9 cellular contexts compared by ENCODE assay signal in genomic region chr2:38315707-38316333, GRCh38.
DNase-seq lines count a peak whose midpoint lies in the region; ATAC-seq, FAIRE-seq and TF ChIP-seq lines count a peak whose summit lies in the region.
"Had no signal": no experiment of that assay in that cellular context is flagged by ENCODE, and none has a peak within 500 bp of the region (broad histone marks: within the 10 kb centered on the region; RNA-seq: fewer than 3 reads in every experiment).

No MANE protein-coding gene starts in this region.

- no peaks in the 10 kb centered on the region for H3K9me1 ChIP-seq in K562 (ENCODE audit: control insufficient read depth, insufficient read depth, low read length)

- WGBS in K562 (ENCODE audit: insufficient coverage, low coverage, missing lambda C conversion rate) = 65% methylated on average over 2 of the region's 2 CpGs

- no peaks in the 10 kb centered on the region for H4K20me1 ChIP-seq in K562 (replicated peaks; ENCODE audit: control insufficient read depth, insufficient read depth, low read length)

- peak; percentile 57 for TF ChIP-seq CTCF in GM12873 (IDR thresholded peaks at IDR 0.05; ENCODE audit: insufficient read depth, low read depth, low read length, missing control alignments)
- peak; percentile 49 to 82 (median 62); a peak in 5 of 6 replicates for TF ChIP-seq CTCF in K562 (IDR thresholded peaks at IDR 0.05 in 2 of 3, conservative IDR thresholded peaks at IDR 0.05 in 1 of 3; ENCODE audit: insufficient read depth in 2 of 3, low read depth in 1 of 3, low read length in 3 of 3)

- H3K27me3 Mint-ChIP-seq in activated CD4-positive, alpha-beta memory T cell treated with anti-CD3 and anti-CD28 coated beads, Interleukin-2, amount 10 ng/mL, durations not matched to agents 7 days and 5 days = no peaks in the 10 kb centered on the region
- H3K27me3 Mint-ChIP-seq: IgD-negative memory B cell had no signal

- H3K36me3 ChIP-seq in K562 (ENCODE audit: control insufficient read depth, insufficient read depth, low read length) = peaks cover 87% of the 10 kb centered on the region

- no peak for TF ChIP-seq POLR2A in K562 (conservative IDR thresholded peaks at IDR 0.05)

- POLR2A ChIA-PET in K562 (lab: Yijun Ruan, JAX) = interaction anchor here (0.6 to 1.6 kb wide), 4 partner anchors 48 to 274 kb away, joined by 3 to 5 read pairs (median 4); no protein-coding TSS in a partner anchor
- POLR2A ChIA-PET in activated CD4-positive, alpha-beta memory T cell treated with anti-CD3 and anti-CD28 coated beads, Interleukin-2, amount 10 ng/mL, durations not matched to agents 7 days and 5 days (lab: Charles Lee) = interaction anchor here (0.9 to 3.9 kb wide), 3 partner anchors 22 to 193 kb away, joined by 3 to 28 read pairs (median 4); partner anchors contain the start of gene ATL2

- peak; percentile 51 for DNase-seq in Ammon's horn (ENCODE audit: low spot score)
- peak; percentile 72 for DNase-seq in NCI-H2227 (lab: John Stamatoyannopoulos, UW; ENCODE audit: unreplicated experiment)
- peak; percentile 31 to 58 (median 38) for DNase-seq in K562 (ENCODE audit: extremely low read depth in 1 of 4, low spot score in 3 of 4)
- DNase-seq in iPS-NIHi7 (ENCODE audit: extremely low spot score) = peak; percentile 38
- DNase-seq in stimulated activated effector memory CD8-positive, alpha-beta T cell treated with anti-CD3 and anti-CD28 coated beads, Interleukin-12 subunit alpha, Interleukin-12 subunit beta, amount 100 ng/mL, for 72 hours (ENCODE audit: low spot score in 2 of 2) = no peak
- DNase-seq in activated CD4-positive, alpha-beta memory T cell treated with anti-CD3 and anti-CD28 coated beads, Interleukin-2, amount 10 ng/mL, durations not matched to agents 7 days and 5 days = no peak

- no peaks in the 10 kb centered on the region for H3K9me3 ChIP-seq in K562 (replicated peaks; ENCODE audit: control insufficient read depth, insufficient read depth, low read depth, low read length)

- no peak overlapping the region for H3K27ac Mint-ChIP-seq in stimulated activated effector memory CD8-positive, alpha-beta T cell treated with anti-CD3 and anti-CD28 coated beads, Interleukin-12 subunit alpha, Interleukin-12 subunit beta, amount 100 ng/mL, for 72 hours
- no peak overlapping the region for H3K27ac Mint-ChIP-seq in activated CD4-positive, alpha-beta memory T cell treated with anti-CD3 and anti-CD28 coated beads, Interleukin-2, amount 10 ng/mL, durations not matched to agents 7 days and 5 days
- H3K27ac Mint-ChIP-seq: IgD-negative memory B cell had no signal

- FAIRE-seq in K562 (lab: Jason Lieb, UNC) = peak; percentile 62

- BruUV-seq in K562 (replicated peaks; lab: Mats Ljungman, UMichigan) = no TSS peak

- TF ChIP-seq EP300 in K562 (IDR thresholded peaks at IDR 0.05; ENCODE audit: low read length) = no peak

- peaks cover 13% of the 10 kb centered on the region for H3K4me1 Mint-ChIP-seq in stimulated activated effector memory CD8-positive, alpha-beta T cell treated with anti-CD3 and anti-CD28 coated beads, Interleukin-12 subunit alpha, Interleukin-12 subunit beta, amount 100 ng/mL, for 72 hours
- peaks cover 6% of the 10 kb centered on the region for H3K4me1 Mint-ChIP-seq in activated CD4-positive, alpha-beta memory T cell treated with anti-CD3 and anti-CD28 coated beads, Interleukin-2, amount 10 ng/mL, durations not matched to agents 7 days and 5 days
- H3K4me1 Mint-ChIP-seq: IgD-negative memory B cell had no signal

- no peaks in the 10 kb centered on the region for H3K4me1 ChIP-seq in K562 (replicated peaks in 1 of 2; ENCODE audit: control insufficient read depth in 2 of 2, insufficient read depth in 2 of 2, low read length in 2 of 2)

- H3K9me3 Mint-ChIP-seq in stimulated activated effector memory CD8-positive, alpha-beta T cell treated with anti-CD3 and anti-CD28 coated beads, Interleukin-12 subunit alpha, Interleukin-12 subunit beta, amount 100 ng/mL, for 72 hours = no peaks in the 10 kb centered on the region
- H3K9me3 Mint-ChIP-seq in activated CD4-positive, alpha-beta memory T cell treated with anti-CD3 and anti-CD28 coated beads, Interleukin-2, amount 10 ng/mL, durations not matched to agents 7 days and 5 days = no peaks in the 10 kb centered on the region
- H3K9me3 Mint-ChIP-seq: IgD-negative memory B cell had no signal

- no peak overlapping the region for H3K4me3 ChIP-seq in K562

- no peak overlapping the region for H3K4me2 ChIP-seq in K562 (ENCODE audit: insufficient read depth, low read length)

- intact Hi-C loops in K562 (cut with micrococcal nuclease) = loop anchor here (1.0 to 5.0 kb wide), 5 partner anchors 60 to 426 kb away; no protein-coding TSS in a partner anchor

- peaks cover 86% of the 10 kb centered on the region for H3K36me3 Mint-ChIP-seq in stimulated activated effector memory CD8-positive, alpha-beta T cell treated with anti-CD3 and anti-CD28 coated beads, Interleukin-12 subunit alpha, Interleukin-12 subunit beta, amount 100 ng/mL, for 72 hours
- peaks cover 35% of the 10 kb centered on the region for H3K36me3 Mint-ChIP-seq in activated CD4-positive, alpha-beta memory T cell treated with anti-CD3 and anti-CD28 coated beads, Interleukin-2, amount 10 ng/mL, durations not matched to agents 7 days and 5 days (ENCODE audit: low read depth)

- TF ChIP-seq RAD21 in K562 (CRISPR knock-in tag; conservative IDR thresholded peaks at IDR 0.05 in 1 of 2, IDR thresholded peaks at IDR 0.05 in 1 of 2) = peak; percentile 88 to 91

- peaks cover 7% of the 10 kb centered on the region; the same call in 2 of the 3 replicates for H3K79me2 ChIP-seq in K562 (ENCODE audit: control insufficient read depth, insufficient read depth, low read length)

- CTCF ChIA-PET in K562 (lab: Yijun Ruan, JAX; ENCODE audit: low intra/inter-chr PET ratio) = interaction anchor here (0.6 to 2.2 kb wide), 5 partner anchors 60 to 226 kb away, joined by 3 to 18 read pairs (median 5); no protein-coding TSS in a partner anchor
- CTCF ChIA-PET in activated CD4-positive, alpha-beta memory T cell treated with anti-CD3 and anti-CD28 coated beads, Interleukin-2, amount 10 ng/mL, durations not matched to agents 7 days and 5 days (lab: Charles Lee) = interaction anchor here (0.6 to 7.3 kb wide), 26 partner anchors 9 to 837 kb away, joined by 3 to 146 read pairs (median 3); partner anchors contain the start of genes ATL2, CYP1B1, DHX57 and MORN2

- ATAC-seq in K562 = peak; percentile 89
- ATAC-seq in stimulated activated effector memory CD8-positive, alpha-beta T cell treated with anti-CD3 and anti-CD28 coated beads, Interleukin-12 subunit alpha, Interleukin-12 subunit beta, amount 100 ng/mL, for 72 hours = peak; percentile 100
- no peak for ATAC-seq in HG03520 (IDR thresholded peaks at IDR 0.05; ENCODE audit: unreplicated experiment)

- no peak overlapping the region for H3K27ac ChIP-seq in K562 (ENCODE audit: extremely low read depth, low read depth, low read length)

- in situ Hi-C loops in K562 (cut with MboI) = loop anchor here (5.0 kb wide), 1 partner anchor 191 kb away; no protein-coding TSS in a partner anchor

- H3K9ac ChIP-seq in K562 (ENCODE audit: insufficient read depth in 1 of 2, low read depth in 2 of 2, low read length in 2 of 2) = no peak overlapping the region

- H3K27me3 ChIP-seq in K562 (ENCODE audit: control insufficient read depth in 2 of 2, insufficient read depth in 2 of 2, low read length in 2 of 2) = no peaks in the 10 kb centered on the region

- no peak overlapping the region for H3K4me3 Mint-ChIP-seq in stimulated activated effector memory CD8-positive, alpha-beta T cell treated with anti-CD3 and anti-CD28 coated beads, Interleukin-12 subunit alpha, Interleukin-12 subunit beta, amount 100 ng/mL, for 72 hours
- no peak overlapping the region for H3K4me3 Mint-ChIP-seq in activated CD4-positive, alpha-beta memory T cell treated with anti-CD3 and anti-CD28 coated beads, Interleukin-2, amount 10 ng/mL, durations not matched to agents 7 days and 5 days
- H3K4me3 Mint-ChIP-seq: IgD-negative memory B cell had no signal

- H2AFZ ChIP-seq in K562 (ENCODE audit: low read depth, low read length) = no peak overlapping the region

TF ChIP-seq in K562, 482 proteins besides CTCF, POLR2A, EP300 and RAD21 (continues in another document):
- TF ChIP-seq PML (IDR thresholded peaks at IDR 0.05; ENCODE audit: low read length) = peak; percentile 38; the same call in 1 of the 2 replicates
- TF ChIP-seq MAFG (tag; conservative IDR thresholded peaks at IDR 0.05) = peak; percentile 83
- peak; percentile 73 for TF ChIP-seq DEAF1 (CRISPR knock-in tag; IDR thresholded peaks at IDR 0.05)
- peak; percentile 69 for TF ChIP-seq MAFK (IDR thresholded peaks at IDR 0.05; ENCODE audit: low read length)
- TF ChIP-seq C11orf30 (IDR thresholded peaks at IDR 0.05; ENCODE audit: low read depth) = peak; percentile 85
- no peak for TF ChIP-seq SNAPC5 (CRISPR knock-in tag; IDR thresholded peaks at IDR 0.05)
- TF ChIP-seq CC2D1A (IDR thresholded peaks at IDR 0.05) = peak; percentile 25; the same call in 1 of the 2 replicates
- no peak for TF ChIP-seq SIRT6 (IDR thresholded peaks at IDR 0.05; ENCODE audit: low read depth, low read length)
- TF ChIP-seq ZNF316 (IDR thresholded peaks at IDR 0.05) = peak; percentile 93

Comparison
In these comparisons a context has a peak if more than half of its experiments do, and no peak if none do; other contexts are left out.
1. DNase-seq: peak in Ammon's horn (single experiment), NCI-H2227 (single experiment), K562 (4 of 4) and iPS-NIHi7 (single experiment); none in stimulated activated effector memory CD8-positive, alpha-beta T cell treated with anti-CD3 and anti-CD28 coated beads, Interleukin-12 subunit alpha, Interleukin-12 subunit beta, amount 100 ng/mL, for 72 hours (0 of 2) and activated CD4-positive, alpha-beta memory T cell treated with anti-CD3 and anti-CD28 coated beads, Interleukin-2, amount 10 ng/mL, durations not matched to agents 7 days and 5 days (single experiment).